In the genomic region with DNA sequence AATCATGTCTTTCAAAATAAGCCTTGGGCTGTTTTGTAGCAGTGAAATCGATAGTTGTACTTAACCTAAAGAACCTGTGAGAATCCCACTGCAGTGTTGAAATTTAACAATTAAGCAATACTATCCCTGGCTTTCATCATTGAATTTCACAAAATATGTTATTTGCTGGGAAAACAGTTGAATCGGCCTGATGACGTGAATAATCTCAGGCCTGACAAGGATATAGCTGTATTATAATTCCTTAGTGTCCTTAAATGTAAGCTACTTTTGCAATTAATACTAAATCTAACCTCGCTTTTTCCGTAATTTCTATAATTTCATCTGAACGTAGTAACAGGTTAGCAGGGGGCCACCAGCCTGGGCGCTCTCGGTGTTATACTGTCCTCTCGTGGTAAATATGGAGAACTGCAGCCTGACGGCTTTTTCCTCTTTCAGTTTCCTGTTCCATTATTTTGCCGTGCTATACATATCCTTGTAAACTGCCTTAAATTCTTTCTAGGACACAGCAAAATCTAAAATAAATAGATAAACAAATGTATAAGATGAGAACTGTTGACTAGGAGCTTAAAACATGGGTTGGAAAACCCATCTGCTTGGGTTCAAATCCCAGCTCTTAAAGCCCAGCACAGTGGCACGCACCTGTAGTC, we compare ENCODE assay signal across 8 cellular contexts. TPM values are rescaled to one million over a fixed set of nuclear protein-coding genes. Genes with fewer than 3 reads are reported as not detected.
DNase-seq lines count a peak whose midpoint lies in the region; ATAC-seq and TF ChIP-seq lines count a peak whose summit lies in the region.

No MANE protein-coding gene starts in this region.

- peaks cover 3% of the 10 kb centered on the region for H3K27me3 Mint-ChIP-seq in nephron progenitor cell (ENCODE audit: low read depth, poor library complexity)

- no peaks in the 10 kb centered on the region for H4K20me1 ChIP-seq in OCI-LY7 (ENCODE audit: insufficient read depth, low read length)

- H3K79me2 ChIP-seq in OCI-LY7 (ENCODE audit: insufficient read depth, low read depth, low read length): no peaks in the 10 kb centered on the region

- DNase-seq in BE2C (peak; percentile 33), OCI-LY7 (ENCODE audit: low spot score) (peak; percentile 59), esophagus squamous epithelium (lab: John Stamatoyannopoulos, UW) (no peak), nephron progenitor cell (peak; percentile 54)
- peak; percentile 45 for DNase-seq in activated T-cell treated with anti-CD3 and anti-CD28 coated beads, Interleukin-2, amount 50 U/mL, for 1 hour

- POLR2A ChIA-PET in OCI-LY7 (lab: Charles Lee): interaction anchor here (0.6 to 1.7 kb wide), 10 partner anchors 9 to 773 kb away, joined by 3 to 7 read pairs (median 4); partner anchors contain the start of gene BCLAF1

- BruUV-seq in OCI-LY7 (replicated peaks; lab: Mats Ljungman, UMichigan): no TSS peak

- H3K4me3 ChIP-seq in BE2C (ENCODE audit: low read depth, low read length) (peak overlapping the region; percentile 46), OCI-LY7 (ENCODE audit: low read depth, low read length, poor library complexity, severe bottlenecking) (no peak overlapping the region), esophagus squamous epithelium (peak overlapping the region; percentile 9 to 56 (median 29)), thymus (ENCODE audit: low read length) (peak overlapping the region; percentile 10)

- CTCF ChIA-PET in OCI-LY7 (lab: Charles Lee; ENCODE audit: unreplicated experiment): interaction anchor here (0.7 to 1.3 kb wide), 4 partner anchors 10 to 720 kb away, joined by 3 to 5 read pairs (median 4); partner anchors contain the start of gene BCLAF1

- TF ChIP-seq CTCF in BE2C (IDR thresholded peaks at IDR 0.05; ENCODE audit: low read depth, low read length) (peak; percentile 100), OCI-LY7 (conservative IDR thresholded peaks at IDR 0.05; ENCODE audit: low read length) (peak; percentile 100), esophagus squamous epithelium (IDR thresholded peaks at IDR 0.05) (peak; percentile 95 to 100 (median 100)), nephron progenitor cell (IDR thresholded peaks at IDR 0.05) (peak; percentile 100)

- ATAC-seq in GM19025 (IDR thresholded peaks at IDR 0.05; ENCODE audit: low read depth, unreplicated experiment): peak; percentile 71
- ATAC-seq in HG03520 (IDR thresholded peaks at IDR 0.05; ENCODE audit: unreplicated experiment): peak; percentile 59

- no peak for TF ChIP-seq POLR2A in esophagus squamous epithelium (IDR thresholded peaks at IDR 0.05)

- no peaks in the 10 kb centered on the region for H3K36me3 Mint-ChIP-seq in nephron progenitor cell (ENCODE audit: low read depth)

- H3K36me3 ChIP-seq in BE2C (no peaks in the 10 kb centered on the region), OCI-LY7 (ENCODE audit: insufficient read depth, low read length) (peaks cover 21% of the 10 kb centered on the region), esophagus squamous epithelium (no peaks in the 10 kb centered on the region), thymus (ENCODE audit: control insufficient read depth, insufficient read depth) (no peaks in the 10 kb centered on the region)

- H3K9me2 ChIP-seq in OCI-LY7 (ENCODE audit: insufficient read depth, low read length): no peaks in the 10 kb centered on the region

- peak overlapping the region; percentile 83 for H2AFZ ChIP-seq in OCI-LY7 (ENCODE audit: low read length)

- H3K9me3 ChIP-seq in BE2C (no peaks in the 10 kb centered on the region), OCI-LY7 (ENCODE audit: low read length) (no peaks in the 10 kb centered on the region), esophagus squamous epithelium (no peaks in the 10 kb centered on the region), thymus (ENCODE audit: control insufficient read depth) (no peaks in the 10 kb centered on the region)

- 17 to 23% methylated on average over 12 of the region's 12 CpGs for WGBS in esophagus squamous epithelium, 2 donors
- WGBS in thymus: 34% methylated on average over 12 of the region's 12 CpGs

- intact Hi-C loops in OCI-LY7 (cut with micrococcal nuclease; ENCODE audit: unreplicated experiment): loop anchor here (1.0 to 10.0 kb wide), 6 partner anchors 91 to 774 kb away; no protein-coding TSS in a partner anchor
- intact Hi-C loops in esophagus squamous epithelium (cut with DNase I): no loop called here

- H3K27me3 ChIP-seq in BE2C (no peaks in the 10 kb centered on the region), esophagus squamous epithelium (no peaks in the 10 kb centered on the region), thymus (ENCODE audit: control insufficient read depth, insufficient read depth) (no peaks in the 10 kb centered on the region)

- H3K4me1 ChIP-seq in BE2C (no peaks in the 10 kb centered on the region), OCI-LY7 (ENCODE audit: insufficient read depth, low read length, poor library complexity, severe bottlenecking) (peaks cover 14% of the 10 kb centered on the region), esophagus squamous epithelium (peaks cover 0 to 13% (median 0%) of the 10 kb centered on the region in 3 donors), thymus (ENCODE audit: control insufficient read depth, insufficient read depth, low read length) (no peaks in the 10 kb centered on the region)

- peak overlapping the region; percentile 51 for H3K4me2 ChIP-seq in OCI-LY7 (ENCODE audit: low read length)

- peaks cover 17% of the 10 kb centered on the region for H3K4me1 Mint-ChIP-seq in nephron progenitor cell

- H3K27ac ChIP-seq in OCI-LY7 (ENCODE audit: low read depth, low read length, poor library complexity, severe bottlenecking) (no peak overlapping the region), esophagus squamous epithelium (no peak overlapping the region), thymus (ENCODE audit: low read depth) (no peak overlapping the region)

- H3K9me3 Mint-ChIP-seq in nephron progenitor cell: peaks cover 6% of the 10 kb centered on the region

- H3K27ac Mint-ChIP-seq in nephron progenitor cell: no peak overlapping the region

- no peak overlapping the region for H3K4me3 Mint-ChIP-seq in nephron progenitor cell

RNA-seq across cellular contexts. Expression of gene MTFR2, which starts 24.0 kb away (rescaled TPM):
- 2.3 TPM for polyA plus RNA-seq in BE2C (2012; ENCODE audit: insufficient read depth, insufficient read length, low read depth)
- total RNA-seq in OCI-LY7 (2014; rRNA removed; shearing (Covaris generic)): 9.3 and 10.4 TPM in 2 replicates
- total RNA-seq in OCI-LY7 (2022) (26.6 and 32.9 TPM in 2 replicates), esophagus squamous epithelium (1 to 10 TPM; 2.3 to 4.7 (median 2.6) TPM)
- polyA plus RNA-seq in thymus: 4.4 TPM
